In genomic region chr1:37028981-37029617, GRCh38 we compare ENCODE assay signal across 22 cellular contexts. TPM values are rescaled to one million over a fixed set of nuclear protein-coding genes. Genes with fewer than 3 reads are reported as not detected.
DNase-seq lines count a peak whose midpoint lies in the region; ATAC-seq and TF ChIP-seq lines count a peak whose summit lies in the region.
"Had no signal": no experiment of that assay in that cellular context is flagged by ENCODE, and none has a peak within 500 bp of the region (broad histone marks: within the 10 kb centered on the region; RNA-seq: fewer than 3 reads in every experiment).

No MANE protein-coding gene starts in this region.

- no peaks in the 10 kb centered on the region for H3K9me3 Mint-ChIP-seq in endodermal cell
- H3K9me3 Mint-ChIP-seq: activated CD4-positive, alpha-beta T cell treated with anti-CD3 and anti-CD28 coated beads, Interleukin-2, amount 10 ng/mL, durations not matched to agents 7 days and 5 days; natural killer cell treated with Interleukin-12 subunit alpha and Interleukin-12 subunit beta and Interleukin-15 and Interleukin-18, amount 100 ng/mL, for 72 hours; stimulated activated effector memory CD8-positive, alpha-beta T cell treated with anti-CD3 and anti-CD28 coated beads, Interleukin-12 subunit alpha, Interleukin-12 subunit beta, amount 100 ng/mL, for 72 hours had no signal

- ATAC-seq in left ventricle myocardium superior (peak; percentile 26), GM19397 (IDR thresholded peaks at IDR 0.05; ENCODE audit: unreplicated experiment) (no peak), left lung (no peak)
- ATAC-seq: left lobe of liver; natural killer cell treated with Interleukin-12 subunit alpha and Interleukin-12 subunit beta and Interleukin-15 and Interleukin-18, amount 100 ng/mL, for 72 hours; stimulated activated effector memory CD8-positive, alpha-beta T cell treated with anti-CD3 and anti-CD28 coated beads, Interleukin-12 subunit alpha, Interleukin-12 subunit beta, amount 100 ng/mL, for 72 hours; upper lobe of right lung had no signal

- H3K27ac Mint-ChIP-seq in endodermal cell: no peak overlapping the region
- H3K27ac Mint-ChIP-seq: activated CD4-positive, alpha-beta T cell treated with anti-CD3 and anti-CD28 coated beads, Interleukin-2, amount 10 ng/mL, durations not matched to agents 7 days and 5 days; natural killer cell treated with Interleukin-12 subunit alpha and Interleukin-12 subunit beta and Interleukin-15 and Interleukin-18, amount 100 ng/mL, for 72 hours; stimulated activated effector memory CD8-positive, alpha-beta T cell treated with anti-CD3 and anti-CD28 coated beads, Interleukin-12 subunit alpha, Interleukin-12 subunit beta, amount 100 ng/mL, for 72 hours had no signal

- H3K9me3 ChIP-seq in left ventricle myocardium inferior (replicated peaks) (no peaks in the 10 kb centered on the region), endodermal cell (ENCODE audit: control insufficient read depth, low read length) (no peaks in the 10 kb centered on the region), left lung (no peaks in the 10 kb centered on the region)
- H3K9me3 ChIP-seq: right atrium auricular region, upper lobe of right lung had no signal

- intact Hi-C loops in left ventricle myocardium superior (cut with micrococcal nuclease): no loop called here
- intact Hi-C loops in left ventricle myocardium inferior (cut with micrococcal nuclease): no loop called here
- intact Hi-C loops in left lung (cut with DNase I): no loop called here

- peaks cover 5% of the 10 kb centered on the region for H3K4me1 Mint-ChIP-seq in endodermal cell
- H3K4me1 Mint-ChIP-seq: activated CD4-positive, alpha-beta T cell treated with anti-CD3 and anti-CD28 coated beads, Interleukin-2, amount 10 ng/mL, durations not matched to agents 7 days and 5 days; stimulated activated effector memory CD8-positive, alpha-beta T cell treated with anti-CD3 and anti-CD28 coated beads, Interleukin-12 subunit alpha, Interleukin-12 subunit beta, amount 100 ng/mL, for 72 hours had no signal

- DNase-seq in left ventricle myocardium superior (no peak), left ventricle myocardium inferior (no peak), MV-4-11 (lab: John Stamatoyannopoulos, UW) (peak; percentile 76), endodermal cell (peak; percentile 85), hepatic stellate cell (ENCODE audit: low spot score) (no peak), coronary artery (ENCODE audit: low spot score) (no peak), left lung (no peak)
- DNase-seq: activated CD4-positive, alpha-beta T cell treated with anti-CD3 and anti-CD28 coated beads, Interleukin-2, amount 10 ng/mL, durations not matched to agents 7 days and 5 days; activated T-cell treated with anti-CD3 and anti-CD28 coated beads, Interleukin-2, amount 50 U/mL, for 48 hours; AML-193; HCEC 1CT; NCI-H1930; stimulated activated CD4-positive, alpha-beta T cell treated with anti-CD3 and anti-CD28 coated beads, Interleukin-4, amount 100 ng/mL, for 1 hour; upper lobe of right lung had no signal

- H3K36me3 ChIP-seq in left ventricle myocardium inferior: no peaks in the 10 kb centered on the region
- no peaks in the 10 kb centered on the region for H3K36me3 ChIP-seq in endodermal cell (ENCODE audit: control insufficient read depth, insufficient read depth, low read length)
- no peaks in the 10 kb centered on the region for H3K36me3 ChIP-seq in left lung
- H3K36me3 ChIP-seq: right atrium auricular region, upper lobe of right lung had no signal

- peaks cover 16% of the 10 kb centered on the region for H3K4me1 ChIP-seq in left ventricle myocardium inferior
- H3K4me1 ChIP-seq in endodermal cell (ENCODE audit: control insufficient read depth, insufficient read depth, low read length): peaks cover 8% of the 10 kb centered on the region
- H3K4me1 ChIP-seq in left lung: peaks cover 0 to 8% of the 10 kb centered on the region in 2 donors
- H3K4me1 ChIP-seq: upper lobe of right lung had no signal

- no peak overlapping the region for H3K4me3 Mint-ChIP-seq in endodermal cell
- H3K4me3 Mint-ChIP-seq: activated CD4-positive, alpha-beta T cell treated with anti-CD3 and anti-CD28 coated beads, Interleukin-2, amount 10 ng/mL, durations not matched to agents 7 days and 5 days; natural killer cell treated with Interleukin-12 subunit alpha and Interleukin-12 subunit beta and Interleukin-15 and Interleukin-18, amount 100 ng/mL, for 72 hours; stimulated activated effector memory CD8-positive, alpha-beta T cell treated with anti-CD3 and anti-CD28 coated beads, Interleukin-12 subunit alpha, Interleukin-12 subunit beta, amount 100 ng/mL, for 72 hours had no signal

- H3K4me3 ChIP-seq in left ventricle myocardium inferior: no peak overlapping the region
- H3K4me3 ChIP-seq in endodermal cell (ENCODE audit: low read length): no peak overlapping the region
- no peak overlapping the region for H3K4me3 ChIP-seq in coronary artery
- H3K4me3 ChIP-seq in left lung: no peak overlapping the region
- H3K4me3 ChIP-seq: right atrium auricular region, upper lobe of right lung had no signal

- H3K36me3 Mint-ChIP-seq in endodermal cell (ENCODE audit: low read depth): no peaks in the 10 kb centered on the region
- H3K36me3 Mint-ChIP-seq: natural killer cell treated with Interleukin-12 subunit alpha and Interleukin-12 subunit beta and Interleukin-15 and Interleukin-18, amount 100 ng/mL, for 72 hours; stimulated activated effector memory CD8-positive, alpha-beta T cell treated with anti-CD3 and anti-CD28 coated beads, Interleukin-12 subunit alpha, Interleukin-12 subunit beta, amount 100 ng/mL, for 72 hours had no signal

- H3K27ac ChIP-seq in left ventricle myocardium inferior (replicated peaks) (no peak overlapping the region), endodermal cell (ENCODE audit: low read depth, low read length) (no peak overlapping the region), coronary artery (no peak overlapping the region), left lung (no peak overlapping the region)
- H3K27ac ChIP-seq: KMS-11, right atrium auricular region, upper lobe of right lung had no signal

- H3K27me3 ChIP-seq in left ventricle myocardium inferior (ENCODE audit: low read depth): peaks cover 91% of the 10 kb centered on the region
- H3K27me3 ChIP-seq in endodermal cell (ENCODE audit: control insufficient read depth, insufficient read depth, low read length, poor library complexity, severe bottlenecking): peaks cover 44% of the 10 kb centered on the region
- H3K27me3 ChIP-seq in left lung: peaks cover 35 to 83% of the 10 kb centered on the region in 2 donors

- H3K9ac ChIP-seq in endodermal cell (ENCODE audit: extremely low read depth, low read length, poor library complexity, severe bottlenecking): no peak overlapping the region
- H3K9ac ChIP-seq: KMS-11 had no signal

- WGBS in endodermal cell (ENCODE audit: insufficient coverage in 1 of 2, insufficient read length in 1 of 2), 2 experiments: 52 to 66% methylated on average over 6 to 12 of the region's 12 CpGs

- peaks cover 57% of the 10 kb centered on the region for H3K27me3 Mint-ChIP-seq in endodermal cell (ENCODE audit: insufficient read depth)

- TF ChIP-seq CTCF in left ventricle myocardium inferior (IDR thresholded peaks at IDR 0.05; ENCODE audit: borderline replicate concordance): no peak
- TF ChIP-seq CTCF in endodermal cell (conservative IDR thresholded peaks at IDR 0.05): peak; percentile 84
- no peak for TF ChIP-seq CTCF in coronary artery (IDR thresholded peaks at IDR 0.05)
- TF ChIP-seq CTCF in left lung (IDR thresholded peaks at IDR 0.05): no peak

RNA-seq across cellular contexts. Expression of gene GRIK3, which starts 5.2 kb away (rescaled TPM):
- total RNA-seq in left ventricle myocardium superior (0.62 TPM), left ventricle myocardium inferior (0.55 TPM), endodermal cell (10 to 100 TPM; 13.4 to 32.4 TPM), left lung (under 1 TPM in 1 of 2 donors, not detected in 1; 0.18 TPM)
- polyA plus RNA-seq in endodermal cell (2013, experiment 1 of 2): 6.4 TPM
- 6.6 TPM for polyA plus RNA-seq in endodermal cell (2013, experiment 2 of 2)
- total RNA-seq: activated CD4-positive, alpha-beta T cell treated with anti-CD3 and anti-CD28 coated beads, Interleukin-2, amount 10 ng/mL, durations not matched to agents 7 days and 5 days; G401; natural killer cell treated with Interleukin-12 subunit alpha and Interleukin-12 subunit beta and Interleukin-15 and Interleukin-18, amount 100 ng/mL, for 72 hours; T-helper 1 cell treated with Interleukin-12 subunit alpha and Interleukin-12 subunit beta and Interleukin-4 antibody, amounts not matched to agents 30 ng/mL and 1 ng/mL, for 36 hours; upper lobe of right lung had no signal

Comparison
In these comparisons a context has a peak if more than half of its experiments do, and no peak if none do; other contexts are left out.
1. DNase-seq: peak in MV-4-11 (single experiment) and endodermal cell (single experiment); none in left ventricle myocardium superior (single experiment), left ventricle myocardium inferior (single experiment), hepatic stellate cell (single experiment), coronary artery (single experiment) and left lung (0 of 2).